8 cellular contexts compared by ENCODE assay signal in the genomic region with DNA sequence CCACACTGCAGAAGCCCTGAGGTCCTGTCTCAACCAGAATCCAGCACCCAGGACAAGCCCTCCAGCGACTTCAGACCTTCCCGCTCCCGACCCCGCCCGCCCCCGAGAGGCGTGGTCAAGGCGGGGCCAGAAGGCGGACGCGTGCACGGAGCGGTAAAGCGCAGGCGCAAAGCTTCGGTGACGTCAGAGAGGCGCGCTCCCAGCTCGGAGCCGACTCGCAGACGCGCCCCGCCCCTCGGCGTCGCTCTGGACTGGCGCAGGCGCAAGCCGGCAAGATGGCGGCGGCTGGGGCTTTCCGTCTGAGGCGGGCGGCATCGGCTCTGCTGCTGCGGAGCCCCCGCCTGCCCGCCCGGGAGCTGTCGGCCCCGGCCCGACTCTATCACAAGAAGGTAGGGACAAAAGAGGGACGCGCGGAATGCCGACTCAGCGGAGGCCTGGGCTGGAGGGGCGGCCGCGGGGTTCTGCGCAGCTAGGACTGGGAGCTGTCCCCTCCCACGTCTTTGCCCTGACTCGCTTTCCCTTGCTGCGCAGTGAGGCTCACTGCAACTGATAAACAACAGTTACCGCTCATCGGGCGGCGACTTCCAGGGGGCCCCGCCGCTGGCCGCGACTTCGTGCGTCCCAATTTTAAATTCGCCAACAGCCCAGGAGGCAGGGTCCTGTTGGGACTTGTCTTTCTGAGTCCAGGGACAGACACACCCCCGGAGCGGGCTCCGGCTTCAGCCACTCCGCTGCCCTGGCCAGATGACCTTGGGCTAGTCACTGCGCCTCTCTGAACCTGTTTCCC. TPM values are rescaled to one million over a fixed set of nuclear protein-coding genes. Genes with fewer than 3 reads are reported as not detected.
A peak's percentile ranks its signal among the peaks of the same experiment; 100 is the strongest.
DNase-seq lines count a peak whose midpoint lies in the region; ATAC-seq and TF ChIP-seq lines count a peak whose summit lies in the region.

A gene (plus strand): TSS at position 249 of the 787 bp plus-strand sequence. CDS start 27 bp downstream, at position 276.

- H3K27me3 Mint-ChIP-seq in activated naive CD8-positive, alpha-beta T cell = no peaks in the 10 kb centered on the region

- peaks cover 2% of the 10 kb centered on the region for H3K36me3 Mint-ChIP-seq in activated naive CD8-positive, alpha-beta T cell

- H3K4me3 ChIP-seq in GM12864 (ENCODE audit: low read depth, low read length) = peak within 1 kb of the TSS; percentile 77

- H3K4me3 Mint-ChIP-seq in activated naive CD8-positive, alpha-beta T cell = peak within 1 kb of the TSS; percentile 100

- H3K27ac ChIP-seq in temporal lobe (ENCODE audit: low read depth, low read length) = peak within 1 kb of the TSS; percentile 87

- peaks cover 57% of the 10 kb centered on the region for H3K4me1 Mint-ChIP-seq in activated naive CD8-positive, alpha-beta T cell (ENCODE audit: low read depth)

- H3K27ac Mint-ChIP-seq in activated naive CD8-positive, alpha-beta T cell = peak within 1 kb of the TSS; percentile 100

- ATAC-seq in HG02678 (IDR thresholded peaks at IDR 0.05; ENCODE audit: unreplicated experiment) (peak; percentile 59), omental fat pad (ENCODE audit: low FRiP score) (peak; percentile 87)

- DNase-seq in GM12864 (ENCODE audit: low read depth) (peak; percentile 91), NCI-H1105 treated with DMSO at 0.1 percent for 48 hours (lab: John Stamatoyannopoulos, UW) (peak; percentile 94), SKM-1 treated with dmso at 0.1 percent for 144 hours (lab: John Stamatoyannopoulos, UW; ENCODE audit: unreplicated experiment) (peak; percentile 69), glomerular visceral epithelial cell (ENCODE audit: extremely low spot score) (peak; percentile 97), omental fat pad (ENCODE audit: low spot score) (peak; percentile 80)

- TF ChIP-seq CTCF in GM12864 (IDR thresholded peaks at IDR 0.05; ENCODE audit: low read depth, low read length, missing control alignments) (no peak), omental fat pad (IDR thresholded peaks at IDR 0.05) (no peak)

- H3K9me3 Mint-ChIP-seq in activated naive CD8-positive, alpha-beta T cell (ENCODE audit: low read depth) = no peaks in the 10 kb centered on the region

RNA-seq across cellular contexts. Expression of the gene that starts here (rescaled TPM):
- total RNA-seq in omental fat pad = 100 to 1,000 TPM; 148 to 260 (median 187) TPM
- 34.9 TPM for total RNA-seq in temporal lobe

Comparison
In these comparisons a context has a peak if more than half of its experiments do, and no peak if none do; other contexts are left out.
1. Peak in every context shown above with its lines: DNase-seq, ATAC-seq, H3K4me3 ChIP-seq and H3K27ac ChIP-seq.